ENCODE assay signal across 12 cellular contexts in genomic region chr2:65076345-65076710, GRCh38. TPM values are rescaled to one million over a fixed set of nuclear protein-coding genes. Genes with fewer than 3 reads are reported as not detected.
A peak's percentile ranks its signal among the peaks of the same experiment; 100 is the strongest.
DNase-seq lines count a peak whose midpoint lies in the region; ATAC-seq, FAIRE-seq and TF ChIP-seq lines count a peak whose summit lies in the region.
"Had no signal": no experiment of that assay in that cellular context is flagged by ENCODE, and none has a peak within 500 bp of the region (broad histone marks: within the 10 kb centered on the region; RNA-seq: fewer than 3 reads in every experiment).

No MANE protein-coding gene starts in this region.

- TF ChIP-seq EP300 in esophagus muscularis mucosa (IDR thresholded peaks at IDR 0.05): no peak

- H3K9me3 ChIP-seq in esophagus muscularis mucosa: no peaks in the 10 kb centered on the region
- H3K9me3 ChIP-seq: pancreas had no signal

- ATAC-seq in omental fat pad (ENCODE audit: low FRiP score) (peak; percentile 47), GM21786 (IDR thresholded peaks at IDR 0.05; ENCODE audit: unreplicated experiment) (no peak)

- WGBS in esophagus muscularis mucosa: 55% methylated on average over 5 of the region's 7 CpGs

- TF ChIP-seq CTCF in esophagus muscularis mucosa (IDR thresholded peaks at IDR 0.05): no peak
- no peak for TF ChIP-seq CTCF in omental fat pad (IDR thresholded peaks at IDR 0.05)

- H3K4me1 ChIP-seq in esophagus muscularis mucosa: peaks cover 32 to 50% (median 47%) of the 10 kb centered on the region in 4 donors

- peak overlapping the region; percentile 38 to 56 (median 50) for H3K27ac ChIP-seq in esophagus muscularis mucosa (replicated peaks in 1 of 4)
- H3K27ac ChIP-seq: PC-9 had no signal

- FAIRE-seq in RCC 7860 (lab: Jason Lieb, UNC): no peak
- FAIRE-seq: pancreas had no signal

- intact Hi-C loops in esophagus muscularis mucosa (cut with DNase I): no loop called here

- H3K27me3 ChIP-seq in esophagus muscularis mucosa: no peaks in the 10 kb centered on the region
- H3K27me3 ChIP-seq: pancreas had no signal

- peaks cover 24 to 79% (median 62%) of the 10 kb centered on the region in 4 donors for H3K36me3 ChIP-seq in esophagus muscularis mucosa

- no peak overlapping the region for H3K4me3 ChIP-seq in esophagus muscularis mucosa
- H3K4me3 ChIP-seq: pancreas, PC-9 had no signal

- DNase-seq in AG08396 (ENCODE audit: low spot score): peak; percentile 35
- peak; percentile 12 for DNase-seq in RCC 7860 (ENCODE audit: low spot score)
- DNase-seq in esophagus muscularis mucosa (ENCODE audit: extremely low spot score): no peak
- DNase-seq in omental fat pad (ENCODE audit: low spot score): no peak
- no peak for DNase-seq in MV-4-11 (lab: John Stamatoyannopoulos, UW)
- DNase-seq in NCI-H524 (lab: John Stamatoyannopoulos, UW): no peak
- no peak for DNase-seq in SIG-M5 treated with dmso at 0.1 percent for 504 hours (lab: John Stamatoyannopoulos, UW; ENCODE audit: unreplicated experiment)
- DNase-seq: DMS79 treated with DMSO at 0.1 percent for 48 hours, NCI-H1092 had no signal

- no peak for TF ChIP-seq POLR2A in esophagus muscularis mucosa (IDR thresholded peaks at IDR 0.05; ENCODE audit: low read depth)

RNA-seq across cellular contexts. Expression of gene CEP68, which starts 20.1 kb away (rescaled TPM):
- total RNA-seq in esophagus muscularis mucosa: 10 to 100 TPM; 21.6 to 39.3 (median 28.6) TPM
- total RNA-seq in omental fat pad: 10 to 100 TPM in 3 of 4 donors, 1 to 10 TPM in 1; 9.7 to 67.3 (median 21.3) TPM

RNA-seq across cellular contexts. Expression of gene RAB1A, which starts 53.6 kb away (rescaled TPM):
- 10 to 100 TPM; 72.1 to 91.4 (median 86.0) TPM for total RNA-seq in esophagus muscularis mucosa
- total RNA-seq in omental fat pad: 100 to 1,000 TPM; 100 to 177 (median 113) TPM

Comparison
In these comparisons a context has a peak if more than half of its experiments do, and no peak if none do; other contexts are left out.
1. DNase-seq: peak in AG08396 (single experiment) and RCC 7860 (single experiment); none in esophagus muscularis mucosa (single experiment), omental fat pad (single experiment), MV-4-11 (single experiment), NCI-H524 (0 of 2) and SIG-M5 treated with dmso at 0.1 percent for 504 hours (single experiment).